ENCODE assay signal across 11 cellular contexts in genomic region chr20:24617757-24618450, GRCh38.
A peak's percentile ranks its signal among the peaks of the same experiment; 100 is the strongest.
DNase-seq lines count a peak whose midpoint lies in the region; ATAC-seq and TF ChIP-seq lines count a peak whose summit lies in the region.
"Had no signal": no experiment of that assay in that cellular context is flagged by ENCODE, and none has a peak within 500 bp of the region (broad histone marks: within the 10 kb centered on the region; RNA-seq: fewer than 3 reads in every experiment).

No MANE protein-coding gene starts in this region.

- no peaks in the 10 kb centered on the region for H3K79me2 ChIP-seq in GM23338 (replicated peaks; ENCODE audit: insufficient read depth)

- H3K4me1 Mint-ChIP-seq in GM23338: peaks cover 7% of the 10 kb centered on the region
- peaks cover 12% of the 10 kb centered on the region for H3K4me1 Mint-ChIP-seq in endodermal cell
- no peaks in the 10 kb centered on the region for H3K4me1 Mint-ChIP-seq in activated CD4-positive, alpha-beta T cell treated with anti-CD3 and anti-CD28 coated beads, Interleukin-2, amount 10 ng/mL, durations not matched to agents 24 days and 14 days

- H3K27me3 Mint-ChIP-seq in GM23338 (ENCODE audit: insufficient read depth, low read depth, poor library complexity): no peaks in the 10 kb centered on the region
- peaks cover 30% of the 10 kb centered on the region for H3K27me3 Mint-ChIP-seq in endodermal cell (ENCODE audit: insufficient read depth)
- H3K27me3 Mint-ChIP-seq in activated CD4-positive, alpha-beta T cell treated with anti-CD3 and anti-CD28 coated beads, Interleukin-2, amount 10 ng/mL, durations not matched to agents 24 days and 14 days: peaks cover 10% of the 10 kb centered on the region

- H3K27ac Mint-ChIP-seq in GM23338: no peak overlapping the region
- H3K27ac Mint-ChIP-seq in endodermal cell: no peak overlapping the region
- H3K27ac Mint-ChIP-seq in activated CD4-positive, alpha-beta T cell treated with anti-CD3 and anti-CD28 coated beads, Interleukin-2, amount 10 ng/mL, durations not matched to agents 24 days and 14 days: no peak overlapping the region
- H3K27ac Mint-ChIP-seq: CD4-positive, CD25-positive, alpha-beta regulatory T cell had no signal

- H3K27me3 ChIP-seq in GM23338 (ENCODE audit: insufficient read depth) (no peaks in the 10 kb centered on the region), endodermal cell (ENCODE audit: control insufficient read depth, insufficient read depth, low read length, poor library complexity, severe bottlenecking) (peaks cover 12% of the 10 kb centered on the region), spleen (replicated peaks in 1 of 7) (peaks cover 0 to 26% (median 0%) of the 10 kb centered on the region in 7 donors), vagina (no peaks in the 10 kb centered on the region)

- H3F3A ChIP-seq in GM23338 (replicated peaks; ENCODE audit: low read depth): no peaks in the 10 kb centered on the region

- no peaks in the 10 kb centered on the region for H4K20me1 ChIP-seq in GM23338 (replicated peaks; ENCODE audit: insufficient read depth)

- 89 to 100% methylated on average over 1 to 21 of the region's 21 CpGs for WGBS in endodermal cell (ENCODE audit: insufficient coverage in 1 of 2, insufficient read length in 1 of 2), 2 experiments
- whole genome bisulfite sequencing in spleen, 5 donors: 72 to 81% (median 78%) methylated on average over 18 to 21 of the region's 21 CpGs

- no peak overlapping the region for H3K27ac ChIP-seq in GM23338 (ENCODE audit: low read depth)
- H3K27ac ChIP-seq in endodermal cell (ENCODE audit: low read depth, low read length): no peak overlapping the region
- no peak overlapping the region for H3K27ac ChIP-seq in spleen
- no peak overlapping the region for H3K27ac ChIP-seq in vagina
- H3K27ac ChIP-seq: A549 had no signal

- H3K36me3 ChIP-seq in GM23338 (ENCODE audit: insufficient read depth) (no peaks in the 10 kb centered on the region), endodermal cell (ENCODE audit: control insufficient read depth, insufficient read depth, low read length) (no peaks in the 10 kb centered on the region), spleen (no peaks in the 10 kb centered on the region), vagina (no peaks in the 10 kb centered on the region)

- no peak overlapping the region for H2AFZ ChIP-seq in GM23338

- H3K9me3 Mint-ChIP-seq in GM23338 (peaks cover 8% of the 10 kb centered on the region; the same call in 2 of the 3 replicates), endodermal cell (peaks cover 4% of the 10 kb centered on the region)
- H3K9me3 Mint-ChIP-seq in activated CD4-positive, alpha-beta T cell treated with anti-CD3 and anti-CD28 coated beads, Interleukin-2, amount 10 ng/mL, durations not matched to agents 24 days and 14 days: no peaks in the 10 kb centered on the region
- H3K9me3 Mint-ChIP-seq: CD4-positive, CD25-positive, alpha-beta regulatory T cell had no signal

- no peaks in the 10 kb centered on the region for H3K9me2 ChIP-seq in GM23338 (ENCODE audit: insufficient read depth)

- H3K36me3 Mint-ChIP-seq in GM23338 (ENCODE audit: low read depth) (peaks cover 3% of the 10 kb centered on the region; the same call in 1 of the 3 replicates), endodermal cell (ENCODE audit: low read depth) (no peaks in the 10 kb centered on the region)
- no peaks in the 10 kb centered on the region for H3K36me3 Mint-ChIP-seq in activated CD4-positive, alpha-beta T cell treated with anti-CD3 and anti-CD28 coated beads, Interleukin-2, amount 10 ng/mL, durations not matched to agents 24 days and 14 days (ENCODE audit: low read depth)
- H3K36me3 Mint-ChIP-seq: CD4-positive, CD25-positive, alpha-beta regulatory T cell had no signal

- H3K4me3 ChIP-seq in GM23338 (no peak overlapping the region), endodermal cell (ENCODE audit: low read length) (no peak overlapping the region), spleen (no peak overlapping the region), vagina (no peak overlapping the region)
- H3K4me3 ChIP-seq: A549 had no signal

- TF ChIP-seq POLR2A in spleen (IDR thresholded peaks at IDR 0.05) (no peak), vagina (IDR thresholded peaks at IDR 0.05) (no peak)

- DNase-seq in GM23338 (ENCODE audit: low spot score) (no peak), endodermal cell (peak; percentile 37), spleen (peak; percentile 47), vagina (ENCODE audit: extremely low spot score in 2 of 2) (peak; percentile 56 to 90), epidermal melanocyte (ENCODE audit: insufficient read length, low spot score) (no peak)
- DNase-seq in activated CD4-positive, alpha-beta T cell treated with anti-CD3 and anti-CD28 coated beads, Interleukin-2, amount 10 ng/mL, durations not matched to agents 24 days and 14 days: no peak
- DNase-seq: CD4-positive, CD25-positive, alpha-beta regulatory T cell; DMS53; GF-D8 had no signal

- no peak for TF ChIP-seq CTCF in GM23338 (conservative IDR thresholded peaks at IDR 0.05; ENCODE audit: low read depth in 2 of 2)
- TF ChIP-seq CTCF in endodermal cell (conservative IDR thresholded peaks at IDR 0.05): no peak
- TF ChIP-seq CTCF in spleen (IDR thresholded peaks at IDR 0.05 in 8 of 11, conservative IDR thresholded peaks at IDR 0.05 in 3 of 11): no peak
- no peak for TF ChIP-seq CTCF in vagina (IDR thresholded peaks at IDR 0.05)

- H3K4me2 ChIP-seq in GM23338: no peak overlapping the region
- H3K4me2 ChIP-seq: A549 had no signal

- peak; percentile 39 for ATAC-seq in GM23338
- ATAC-seq in GM21576 (IDR thresholded peaks at IDR 0.05; ENCODE audit: unreplicated experiment): no peak

- intact Hi-C loops in spleen (cut with DNase I; ENCODE audit: low total_unique reads) (no loop called here), vagina (cut with DNase I) (no loop called here)
- intact Hi-C loops in activated CD4-positive, alpha-beta T cell treated with anti-CD3 and anti-CD28 coated beads, Interleukin-2, amount 10 ng/mL, durations not matched to agents 24 days and 14 days (cut with micrococcal nuclease): no loop called here

- H3K4me1 ChIP-seq in GM23338 (ENCODE audit: insufficient read depth): no peaks in the 10 kb centered on the region
- no peaks in the 10 kb centered on the region for H3K4me1 ChIP-seq in endodermal cell (ENCODE audit: control insufficient read depth, insufficient read depth, low read length)
- H3K4me1 ChIP-seq in spleen: peaks cover 0 to 4% (median 0%) of the 10 kb centered on the region in 6 donors
- H3K4me1 ChIP-seq in vagina: no peaks in the 10 kb centered on the region

- H3K9me3 ChIP-seq in endodermal cell (ENCODE audit: control insufficient read depth, low read length) (peaks cover 8% of the 10 kb centered on the region), spleen (no peaks in the 10 kb centered on the region), vagina (no peaks in the 10 kb centered on the region)
- H3K9me3 ChIP-seq: A549 had no signal

- no peak overlapping the region for H3K9ac ChIP-seq in endodermal cell (ENCODE audit: extremely low read depth, low read length, poor library complexity, severe bottlenecking)

- H3K4me3 Mint-ChIP-seq in GM23338: no peak overlapping the region
- no peak overlapping the region for H3K4me3 Mint-ChIP-seq in endodermal cell
- no peak overlapping the region for H3K4me3 Mint-ChIP-seq in activated CD4-positive, alpha-beta T cell treated with anti-CD3 and anti-CD28 coated beads, Interleukin-2, amount 10 ng/mL, durations not matched to agents 24 days and 14 days
- H3K4me3 Mint-ChIP-seq: CD4-positive, CD25-positive, alpha-beta regulatory T cell had no signal

TF ChIP-seq in GM23338, 12 proteins besides CTCF, POLR2A, EP300 and RAD21 (continues in another document):
- TF ChIP-seq NANOG (IDR thresholded peaks at IDR 0.05; ENCODE audit: borderline replicate concordance): no peak
- no peak for TF ChIP-seq STAT1 (IDR thresholded peaks at IDR 0.05; ENCODE audit: unreplicated experiment)
- no peak for TF ChIP-seq ZNF114 (CRISPR knock-in tag; IDR thresholded peaks at IDR 0.05)
- TF ChIP-seq EZH2 (IDR thresholded peaks at IDR 0.05; ENCODE audit: low read depth, unreplicated experiment): no peak
- TF ChIP-seq POLR2AphosphoS5 (IDR thresholded peaks at IDR 0.05; ENCODE audit: low read depth): no peak
- TF ChIP-seq CREB1 (CRISPR knock-in tag; IDR thresholded peaks at IDR 0.05; ENCODE audit: low read depth): no peak
- TF ChIP-seq JUNB (IDR thresholded peaks at IDR 0.05; ENCODE audit: unreplicated experiment): no peak

Comparison
In these comparisons a context has a peak if more than half of its experiments do, and no peak if none do; other contexts are left out.
1. DNase-seq: peak in endodermal cell (single experiment), spleen (single experiment) and vagina (2 of 2); none in GM23338 (single experiment), activated CD4-positive, alpha-beta T cell treated with anti-CD3 and anti-CD28 coated beads, Interleukin-2, amount 10 ng/mL, durations not matched to agents 24 days and 14 days (single experiment) and epidermal melanocyte (single experiment).